ENCODE assay signal across 9 cellular contexts in genomic region chr16:11675561-11676511, GRCh38. TPM values are rescaled to one million over a fixed set of nuclear protein-coding genes. Genes with fewer than 3 reads are reported as not detected.
A peak's percentile ranks its signal among the peaks of the same experiment; 100 is the strongest.
DNase-seq lines count a peak whose midpoint lies in the region; ATAC-seq, FAIRE-seq and TF ChIP-seq lines count a peak whose summit lies in the region.
"Had no signal": no experiment of that assay in that cellular context is flagged by ENCODE, and none has a peak within 500 bp of the region (broad histone marks: within the 10 kb centered on the region; RNA-seq: fewer than 3 reads in every experiment).

No MANE protein-coding gene starts in this region.

- no peaks in the 10 kb centered on the region for H3K9me3 Mint-ChIP-seq in activated T-helper 17 cell treated with anti-CD3 and anti-CD28 coated beads, Interleukin-2, amount 50 U/mL, for 72 hours

- DNase-seq in stimulated activated CD4-positive, alpha-beta T cell treated with anti-CD3 and anti-CD28 coated beads, Interleukin-1b, Interleukin-23, amount 100 ng/mL, for 48 hours, result peak; percentile 47
- DNase-seq in stimulated activated CD4-positive, alpha-beta T cell treated with anti-CD3 and anti-CD28 coated beads, Interleukin-4, amount 100 ng/mL, for 24 hours, result no peak
- DNase-seq in kidney glomerular epithelial cell (lab: John Stamatoyannopoulos, UW) (peak; percentile 18), urothelium cell line (ENCODE audit: low spot score) (peak; percentile 71), HEK293T (ENCODE audit: extremely low spot score) (no peak), epidermal melanocyte (ENCODE audit: insufficient read length, low spot score) (no peak)
- DNase-seq: NCI-H2029 treated with DMSO at 0.1 percent for 48 hours had no signal

- H3K4me3 Mint-ChIP-seq in activated T-helper 17 cell treated with anti-CD3 and anti-CD28 coated beads, Interleukin-2, amount 50 U/mL, for 72 hours, result no peak overlapping the region

- ATAC-seq in activated T-helper 17 cell treated with anti-CD3 and anti-CD28 coated beads, Interleukin-2, amount 50 U/mL, for 72 hours (replicated peaks), result peak; percentile 81
- ATAC-seq in HG03280 (IDR thresholded peaks at IDR 0.05; ENCODE audit: unreplicated experiment), result no peak

- H3K36me3 Mint-ChIP-seq in activated T-helper 17 cell treated with anti-CD3 and anti-CD28 coated beads, Interleukin-2, amount 50 U/mL, for 72 hours (ENCODE audit: low read depth), result peaks cover 40% of the 10 kb centered on the region

- CTCF ChIA-PET in HEK293T (lab: Yijun Ruan, JAX), result interaction anchor here (1.0 kb wide), 1 partner anchor 39 kb away, joined by 3 read pairs; no protein-coding TSS in a partner anchor

- FAIRE-seq in urothelium cell line (lab: Jason Lieb, UNC), result no peak

- H3K4me1 Mint-ChIP-seq in activated T-helper 17 cell treated with anti-CD3 and anti-CD28 coated beads, Interleukin-2, amount 50 U/mL, for 72 hours, result peaks cover 21% of the 10 kb centered on the region

- H3K27ac Mint-ChIP-seq in activated T-helper 17 cell treated with anti-CD3 and anti-CD28 coated beads, Interleukin-2, amount 50 U/mL, for 72 hours, result peak overlapping the region; percentile 78

- POLR2A ChIA-PET in HEK293T (lab: Yijun Ruan, JAX), result no interaction called here

- no peaks in the 10 kb centered on the region for H3K27me3 Mint-ChIP-seq in activated T-helper 17 cell treated with anti-CD3 and anti-CD28 coated beads, Interleukin-2, amount 50 U/mL, for 72 hours

TF ChIP-seq in HEK293T, 16 proteins besides CTCF, POLR2A, EP300 and RAD21:
- no peak for TF ChIP-seq HDGF (IDR thresholded peaks at IDR 0.05; ENCODE audit: borderline replicate concordance)
- TF ChIP-seq TARDBP (IDR thresholded peaks at IDR 0.05), result no peak
- no peak for TF ChIP-seq BHLHE40 (IDR thresholded peaks at IDR 0.05; ENCODE audit: borderline replicate concordance)
- no peak for TF ChIP-seq ZNF384 (IDR thresholded peaks at IDR 0.05)
- TF ChIP-seq CTBP1 (IDR thresholded peaks at IDR 0.05; ENCODE audit: borderline replicate concordance), result no peak
- TF ChIP-seq SUZ12 (IDR thresholded peaks at IDR 0.05), result no peak
- no peak for TF ChIP-seq SP1 (IDR thresholded peaks at IDR 0.05)
- TF ChIP-seq NFRKB (IDR thresholded peaks at IDR 0.05), result no peak
- TF ChIP-seq L3MBTL2 (conservative IDR thresholded peaks at IDR 0.05), result no peak
- TF ChIP-seq PKNOX1 (IDR thresholded peaks at IDR 0.05), result no peak

RNA-seq across cellular contexts. Expression of gene SNN, which starts 7.6 kb away (rescaled TPM):
- 1 to 10 TPM; 3.3 to 4.9 TPM for total RNA-seq in activated T-helper 17 cell treated with anti-CD3 and anti-CD28 coated beads, Interleukin-2, amount 50 U/mL, for 72 hours

Comparison
In these comparisons a context has a peak if more than half of its experiments do, and no peak if none do; other contexts are left out.
1. DNase-seq: peak in stimulated activated CD4-positive, alpha-beta T cell treated with anti-CD3 and anti-CD28 coated beads, Interleukin-1b, Interleukin-23, amount 100 ng/mL, for 48 hours (single experiment), kidney glomerular epithelial cell (single experiment) and urothelium cell line (single experiment); none in stimulated activated CD4-positive, alpha-beta T cell treated with anti-CD3 and anti-CD28 coated beads, Interleukin-4, amount 100 ng/mL, for 24 hours (single experiment), HEK293T (single experiment) and epidermal melanocyte (single experiment).